ENCODE assay signal across 9 cellular contexts in the genomic region with DNA sequence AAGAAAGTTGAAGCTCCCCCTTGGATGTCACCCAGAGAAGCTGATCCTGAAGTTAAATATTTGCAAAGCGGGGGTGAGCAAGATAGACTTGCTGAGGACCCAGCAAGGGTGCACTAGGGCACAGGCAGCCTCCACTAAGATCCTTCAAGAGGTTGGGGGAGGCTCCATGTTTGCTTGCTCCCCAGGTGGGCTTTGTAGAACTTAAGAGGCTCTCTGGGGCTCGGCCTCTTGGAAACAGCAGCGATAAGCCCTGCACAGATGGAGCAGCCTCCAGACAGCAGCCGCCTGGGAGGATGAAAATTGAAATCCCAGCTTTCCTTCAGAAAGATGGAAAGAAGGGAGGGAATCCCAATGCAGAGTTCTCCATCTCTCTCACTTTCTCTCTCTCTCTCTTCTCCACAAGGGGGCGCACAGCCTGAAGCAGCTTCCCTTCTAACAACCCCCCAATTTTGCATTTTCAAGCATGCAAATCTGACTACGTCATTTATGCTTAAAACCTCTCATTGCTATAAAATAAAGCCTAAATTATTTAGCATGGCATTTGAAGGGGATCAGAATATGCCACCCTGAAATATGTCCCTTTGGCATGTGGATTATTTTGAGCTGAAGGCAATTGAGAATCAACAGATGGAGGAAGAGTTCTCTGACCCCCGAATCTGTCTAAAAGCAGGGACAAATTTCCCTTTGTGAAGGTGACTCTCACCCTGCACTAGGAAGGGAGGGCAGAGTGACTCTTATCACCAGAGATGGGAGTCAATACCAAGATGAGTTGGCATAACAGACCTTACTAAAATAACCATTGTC.
DNase-seq lines count a peak whose midpoint lies in the region; ATAC-seq and TF ChIP-seq lines count a peak whose summit lies in the region.
"Had no signal": no experiment of that assay in that cellular context is flagged by ENCODE, and none has a peak within 500 bp of the region (broad histone marks: within the 10 kb centered on the region; RNA-seq: fewer than 3 reads in every experiment).

No MANE protein-coding gene starts in this region.

- peak; percentile 51 for TF ChIP-seq RAD21 in SK-N-SH (IDR thresholded peaks at IDR 0.05; ENCODE audit: low read length)

- ATAC-seq in HG02885 (IDR thresholded peaks at IDR 0.05; ENCODE audit: poor library complexity, unreplicated experiment) (peak; percentile 63), HG03039 (IDR thresholded peaks at IDR 0.05; ENCODE audit: unreplicated experiment) (no peak)

- no peak for TF ChIP-seq EP300 in SK-N-SH (IDR thresholded peaks at IDR 0.05; ENCODE audit: borderline replicate concordance in 1 of 2, low read depth in 1 of 2, low read length in 1 of 2)

- no peaks in the 10 kb centered on the region for H3K27me3 Mint-ChIP-seq in T-helper 2 cell treated with Interferon-gamma antibody and Interleukin-4, amounts not matched to agents 5 μg/mL and 100 μg/mL, for 36 hours (ENCODE audit: low read depth)
- H3K27me3 Mint-ChIP-seq in activated naive CD4-positive, alpha-beta T cell treated with anti-CD3 and anti-CD28 coated beads for 36 hours (ENCODE audit: low read depth), result peaks cover 9% of the 10 kb centered on the region

- no peak overlapping the region for H2AFZ ChIP-seq in SK-N-SH (ENCODE audit: low read depth)

- no peak overlapping the region for H3K27ac Mint-ChIP-seq in T-helper 2 cell treated with Interferon-gamma antibody and Interleukin-4, amounts not matched to agents 5 μg/mL and 100 μg/mL, for 36 hours
- no peak overlapping the region for H3K27ac Mint-ChIP-seq in activated naive CD4-positive, alpha-beta T cell treated with anti-CD3 and anti-CD28 coated beads for 36 hours

- H3K9ac ChIP-seq in SK-N-SH, result no peak overlapping the region

- H3K9me3 Mint-ChIP-seq in T-helper 2 cell treated with Interferon-gamma antibody and Interleukin-4, amounts not matched to agents 5 μg/mL and 100 μg/mL, for 36 hours, result no peaks in the 10 kb centered on the region
- peaks cover 8% of the 10 kb centered on the region for H3K9me3 Mint-ChIP-seq in activated naive CD4-positive, alpha-beta T cell treated with anti-CD3 and anti-CD28 coated beads for 36 hours

- no peaks in the 10 kb centered on the region for H4K20me1 ChIP-seq in SK-N-SH (ENCODE audit: insufficient read depth)

- H3K36me3 Mint-ChIP-seq in T-helper 2 cell treated with Interferon-gamma antibody and Interleukin-4, amounts not matched to agents 5 μg/mL and 100 μg/mL, for 36 hours (ENCODE audit: low read depth), result no peaks in the 10 kb centered on the region
- H3K36me3 Mint-ChIP-seq in activated naive CD4-positive, alpha-beta T cell treated with anti-CD3 and anti-CD28 coated beads for 36 hours (ENCODE audit: low read depth), result no peaks in the 10 kb centered on the region

- intact Hi-C loops in activated naive CD4-positive, alpha-beta T cell treated with anti-CD3 and anti-CD28 coated beads for 36 hours (cut with micrococcal nuclease), result loop anchor here (1.0 kb wide), 1 partner anchor 152 kb away; no protein-coding TSS in a partner anchor

- peaks cover 4% of the 10 kb centered on the region; the same call in 1 of the 2 replicates for H3K9me3 ChIP-seq in SK-N-SH

- no peaks in the 10 kb centered on the region for H3K9me2 ChIP-seq in SK-N-SH

- H3K79me2 ChIP-seq in SK-N-SH (ENCODE audit: insufficient read depth), result no peaks in the 10 kb centered on the region

- H3K4me2 ChIP-seq in SK-N-SH, result no peak overlapping the region

- POLR2A ChIA-PET in SK-N-SH (lab: Yijun Ruan, JAX), result no interaction called here

- H3K4me1 Mint-ChIP-seq in T-helper 2 cell treated with Interferon-gamma antibody and Interleukin-4, amounts not matched to agents 5 μg/mL and 100 μg/mL, for 36 hours (ENCODE audit: low read depth), result no peaks in the 10 kb centered on the region
- no peaks in the 10 kb centered on the region for H3K4me1 Mint-ChIP-seq in activated naive CD4-positive, alpha-beta T cell treated with anti-CD3 and anti-CD28 coated beads for 36 hours (ENCODE audit: low read depth)
- H3K4me1 Mint-ChIP-seq: naive B cell had no signal

- WGBS in SK-N-SH (ENCODE audit: low lambda C conversion rate), result 19% methylated on average over 7 of the region's 7 CpGs

- no peaks in the 10 kb centered on the region for H3F3A ChIP-seq in SK-N-SH (replicated peaks; ENCODE audit: insufficient read depth)

- H3K4me1 ChIP-seq in SK-N-SH (ENCODE audit: control insufficient read depth in 1 of 2, insufficient read depth in 2 of 2, low read depth in 1 of 2, low read length in 1 of 2), result no peaks in the 10 kb centered on the region; a peak in 1 of 4 replicates

- H3K4me3 ChIP-seq in SK-N-SH (ENCODE audit: low read depth in 2 of 2, low read length in 1 of 2), result no peak overlapping the region; a peak in 1 of 4 replicates

- no peaks in the 10 kb centered on the region for H3K36me3 ChIP-seq in SK-N-SH (replicated peaks in 1 of 2; ENCODE audit: control insufficient read depth in 1 of 2, insufficient read depth in 2 of 2, low read length in 1 of 2)

- no peak overlapping the region for H3K4me3 Mint-ChIP-seq in T-helper 2 cell treated with Interferon-gamma antibody and Interleukin-4, amounts not matched to agents 5 μg/mL and 100 μg/mL, for 36 hours
- no peak overlapping the region for H3K4me3 Mint-ChIP-seq in activated naive CD4-positive, alpha-beta T cell treated with anti-CD3 and anti-CD28 coated beads for 36 hours

- H3K27ac ChIP-seq in SK-N-SH (ENCODE audit: low read depth in 2 of 2, low read length in 1 of 2), result no peak overlapping the region

- no peaks in the 10 kb centered on the region for H3K27me3 ChIP-seq in SK-N-SH (ENCODE audit: insufficient read depth)

- peak; percentile 58 for TF ChIP-seq CTCF in GM10266 (IDR thresholded peaks at IDR 0.05; ENCODE audit: control insufficient read depth, insufficient read depth, low read depth, missing control alignments)
- peak; percentile 77 for TF ChIP-seq CTCF in SK-N-SH (IDR thresholded peaks at IDR 0.05)

- CTCF ChIA-PET in SK-N-SH (lab: Yijun Ruan, JAX), result interaction anchor here (0.5 to 2.4 kb wide), 19 partner anchors 10 to 391 kb away, joined by 3 to 24 read pairs (median 3); no protein-coding TSS in a partner anchor
- CTCF ChIA-PET in activated naive CD4-positive, alpha-beta T cell treated with anti-CD3 and anti-CD28 coated beads for 36 hours (lab: Charles Lee), result interaction anchor here (1.0 to 1.4 kb wide), 2 partner anchors 260 to 420 kb away, joined by 3 to 4 read pairs; no protein-coding TSS in a partner anchor

- DNase-seq in GM10266 (ENCODE audit: extremely low spot score), result no peak
- DNase-seq in SK-N-SH, result peak; percentile 34
- DNase-seq in kidney tubule cell (ENCODE audit: low spot score), result peak; percentile 35
- no peak for DNase-seq in T-helper 2 cell treated with Interferon-gamma antibody and Interleukin-4, amounts not matched to agents 5 μg/mL and 100 μg/mL, for 36 hours (ENCODE audit: low spot score)
- DNase-seq in AG20443 (ENCODE audit: low spot score), result no peak
- no peak for DNase-seq in activated naive CD4-positive, alpha-beta T cell treated with anti-CD3 and anti-CD28 coated beads for 36 hours
- DNase-seq: naive B cell had no signal

TF ChIP-seq in SK-N-SH, 30 proteins besides CTCF, POLR2A, EP300 and RAD21:
- peak; percentile 45 for TF ChIP-seq SMC3 (IDR thresholded peaks at IDR 0.05; ENCODE audit: low read depth, low read length)
- no peak for TF ChIP-seq FOXM1 (IDR thresholded peaks at IDR 0.05; ENCODE audit: low read depth)

Comparison
In these comparisons a context has a peak if more than half of its experiments do, and no peak if none do; other contexts are left out.
1. DNase-seq: peak in SK-N-SH (single experiment) and kidney tubule cell (single experiment); none in GM10266 (single experiment), T-helper 2 cell treated with Interferon-gamma antibody and Interleukin-4, amounts not matched to agents 5 μg/mL and 100 μg/mL, for 36 hours (single experiment), AG20443 (single experiment) and activated naive CD4-positive, alpha-beta T cell treated with anti-CD3 and anti-CD28 coated beads for 36 hours (single experiment).